2 cellular contexts compared by ENCODE assay signal in genomic region chr2:134377730-134378129, GRCh38.
TF ChIP-seq lines count a peak whose summit lies in the region.

No MANE protein-coding gene starts in this region.

TF ChIP-seq in IMR-90, 13 proteins besides CTCF, POLR2A, EP300 and RAD21:
- TF ChIP-seq MAZ (IDR thresholded peaks at IDR 0.05; ENCODE audit: borderline replicate concordance, low read depth, low read length) (no peak), MXI1 (IDR thresholded peaks at IDR 0.05; ENCODE audit: borderline replicate concordance, low read depth, low read length) (no peak), RCOR1 (IDR thresholded peaks at IDR 0.05; ENCODE audit: insufficient replicate concordance, low read length) (no peak), SMC3 (IDR thresholded peaks at IDR 0.05; ENCODE audit: low read depth, low read length) (no peak), RFX5 (IDR thresholded peaks at IDR 0.05; ENCODE audit: low read depth, low read length) (no peak), NFE2L2 (IDR thresholded peaks at IDR 0.05; ENCODE audit: low read depth, low read length) (no peak), ELK1 (IDR thresholded peaks at IDR 0.05; ENCODE audit: borderline replicate concordance, low read depth, low read length) (no peak), BHLHE40 (IDR thresholded peaks at IDR 0.05; ENCODE audit: low read depth, low read length) (no peak), MAFK (IDR thresholded peaks at IDR 0.05; ENCODE audit: low read depth, low read length) (no peak), FOS (IDR thresholded peaks at IDR 0.05; ENCODE audit: low read depth, low read length) (no peak), CHD1 (IDR thresholded peaks at IDR 0.05; ENCODE audit: low read depth, low read length) (no peak), USF2 (IDR thresholded peaks at IDR 0.05; ENCODE audit: low read depth, low read length) (no peak), CEBPB (IDR thresholded peaks at IDR 0.05; ENCODE audit: low read depth, low read length) (no peak)

TF ChIP-seq in GM12878, 131 proteins besides CTCF, POLR2A, EP300 and RAD21:
- no peak for TF ChIP-seq JUND (IDR thresholded peaks at IDR 0.05; ENCODE audit: low read depth, low read length)
- TF ChIP-seq GATAD2B (conservative IDR thresholded peaks at IDR 0.05; ENCODE audit: low read depth): no peak
- TF ChIP-seq PAX8 (IDR thresholded peaks at IDR 0.05): no peak
- TF ChIP-seq NR2C1 (IDR thresholded peaks at IDR 0.05): no peak
- no peak for TF ChIP-seq NFXL1 (IDR thresholded peaks at IDR 0.05; ENCODE audit: borderline replicate concordance)
- no peak for TF ChIP-seq TAF1 (IDR thresholded peaks at IDR 0.05; ENCODE audit: borderline replicate concordance, low read depth, low read length)
- no peak for TF ChIP-seq STAT3 (IDR thresholded peaks at IDR 0.05; ENCODE audit: low read depth, low read length)
- no peak for TF ChIP-seq E2F8 (IDR thresholded peaks at IDR 0.05; ENCODE audit: low read depth, partially characterized antibody)
- TF ChIP-seq ZBTB40 (IDR thresholded peaks at IDR 0.05; ENCODE audit: borderline replicate concordance): no peak
- TF ChIP-seq USF2 (IDR thresholded peaks at IDR 0.05; ENCODE audit: borderline replicate concordance, low read depth, low read length): no peak
- TF ChIP-seq HDGF (IDR thresholded peaks at IDR 0.05): no peak
- TF ChIP-seq CREM (IDR thresholded peaks at IDR 0.05; ENCODE audit: low read depth): no peak
- TF ChIP-seq ESRRA (IDR thresholded peaks at IDR 0.05; ENCODE audit: low read length): no peak
- no peak for TF ChIP-seq FOS (IDR thresholded peaks at IDR 0.05; ENCODE audit: borderline replicate concordance, extremely low read depth, insufficient read length)
- TF ChIP-seq ZNF384 (IDR thresholded peaks at IDR 0.05; ENCODE audit: borderline replicate concordance, low read depth, low read length): no peak
